Comparison of ENCODE assay signal across 9 cellular contexts in genomic region chr12:89244536-89244935, GRCh38.
DNase-seq lines count a peak whose midpoint lies in the region; ATAC-seq and TF ChIP-seq lines count a peak whose summit lies in the region.
"Had no signal": no experiment of that assay in that cellular context is flagged by ENCODE, and none has a peak within 500 bp of the region (broad histone marks: within the 10 kb centered on the region; RNA-seq: fewer than 3 reads in every experiment).

No MANE protein-coding gene starts in this region.

- 28 to 73% methylated on average over 3 of the region's 3 CpGs for WGBS in sigmoid colon, 2 donors

- TF ChIP-seq EP300 in sigmoid colon (IDR thresholded peaks at IDR 0.05) = no peak

- TF ChIP-seq CTCF in sigmoid colon (IDR thresholded peaks at IDR 0.05) = no peak

- no peak overlapping the region for H3K4me3 ChIP-seq in sigmoid colon

- no peak for TF ChIP-seq POLR2A in sigmoid colon (IDR thresholded peaks at IDR 0.05)

- H3K36me3 ChIP-seq in sigmoid colon = no peaks in the 10 kb centered on the region

- no peaks in the 10 kb centered on the region for H3K27me3 ChIP-seq in sigmoid colon

- intact Hi-C loops in sigmoid colon (cut with DNase I) = no loop called here

- H3K9me3 ChIP-seq in sigmoid colon = no peaks in the 10 kb centered on the region

- H3K27ac ChIP-seq in epithelial cell of prostate (peak overlapping the region; percentile 61), sigmoid colon (peak overlapping the region in 1 of 4 donors; percentile 55)

- H3K4me1 ChIP-seq in sigmoid colon = peaks cover 0 to 13% (median 8%) of the 10 kb centered on the region in 4 donors

- peak; percentile 47 for DNase-seq in stimulated activated CD4-positive, alpha-beta T cell treated with anti-CD3 and anti-CD28 coated beads, Interleukin-4, amount 100 ng/mL, for 24 hours
- no peak for DNase-seq in stimulated activated CD4-positive, alpha-beta T cell treated with anti-CD3 and anti-CD28 coated beads, Interleukin-15, amount 100 ng/mL, for 24 hours
- DNase-seq in OCI-M1 (lab: John Stamatoyannopoulos, UW) (peak; percentile 65), epithelial cell of prostate (ENCODE audit: low read depth, low spot score) (no peak), NK-92 (lab: John Stamatoyannopoulos, UW; ENCODE audit: unreplicated experiment) (no peak), sigmoid colon (no peak), NCI-H1105 (lab: John Stamatoyannopoulos, UW) (no peak)
- DNase-seq: midbrain had no signal

- ATAC-seq in GM21528 (IDR thresholded peaks at IDR 0.05; ENCODE audit: low FRiP score, unreplicated experiment) = no peak

Comparison
In these comparisons a context has a peak if more than half of its experiments do, and no peak if none do; other contexts are left out.
1. DNase-seq: peak in stimulated activated CD4-positive, alpha-beta T cell treated with anti-CD3 and anti-CD28 coated beads, Interleukin-4, amount 100 ng/mL, for 24 hours (single experiment) and OCI-M1 (single experiment); none in stimulated activated CD4-positive, alpha-beta T cell treated with anti-CD3 and anti-CD28 coated beads, Interleukin-15, amount 100 ng/mL, for 24 hours (single experiment), epithelial cell of prostate (single experiment), NK-92 (single experiment), sigmoid colon (single experiment) and NCI-H1105 (single experiment).